ENCODE assay signal across 1 cellular context in the genomic region with DNA sequence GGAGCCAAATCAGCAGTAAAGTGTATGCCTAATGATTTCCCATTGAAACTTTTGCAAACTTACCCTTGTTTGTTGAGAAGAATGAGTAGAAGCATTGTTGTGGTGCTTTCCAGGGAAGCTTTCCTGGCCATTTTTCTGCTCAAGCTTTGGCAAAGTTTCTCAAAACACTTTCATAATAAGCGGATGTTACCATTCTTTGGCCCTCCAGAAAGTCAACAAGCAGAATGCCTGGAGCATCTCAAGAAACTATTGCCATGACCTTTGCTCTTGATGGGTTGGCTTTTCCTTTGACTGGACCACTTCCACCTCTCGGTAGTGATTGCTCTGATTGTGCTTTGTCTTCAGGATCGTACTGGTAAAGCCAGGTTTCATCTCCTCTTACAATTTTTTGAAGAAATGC.
TF ChIP-seq lines count a peak whose summit lies in the region.

No MANE protein-coding gene starts in this region.

TF ChIP-seq in endothelial cell of umbilical vein, 7 proteins besides CTCF, POLR2A, EP300 and RAD21 (continued from another document):
- TF ChIP-seq MYC (IDR thresholded peaks at IDR 0.05; ENCODE audit: low read depth, low read length) (no peak), EZH2 (IDR thresholded peaks at IDR 0.05; ENCODE audit: borderline replicate concordance, low read depth, low read length, severe bottlenecking) (no peak), JUN (IDR thresholded peaks at IDR 0.05; ENCODE audit: borderline replicate concordance, insufficient read depth, insufficient read length, low read depth) (no peak)
- TF ChIP-seq, protein P1, sequence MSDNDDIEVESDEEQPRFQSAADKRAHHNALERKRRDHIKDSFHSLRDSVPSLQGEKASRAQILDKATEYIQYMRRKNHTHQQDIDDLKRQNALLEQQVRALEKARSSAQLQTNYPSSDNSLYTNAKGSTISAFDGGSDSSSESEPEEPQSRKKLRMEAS (IDR thresholded peaks at IDR 0.05; ENCODE audit: insufficient read depth, insufficient read length), result no peak
